ENCODE assay signal across 18 cellular contexts in genomic region chr3:20912406-20912805, GRCh38.
"Had no signal": no experiment of that assay in that cellular context is flagged by ENCODE, and none has a peak within 500 bp of the region (broad histone marks: within the 10 kb centered on the region; RNA-seq: fewer than 3 reads in every experiment).

No MANE protein-coding gene starts in this region.

- H3K4me3 ChIP-seq: SJSA1, SK-N-MC had no signal

- DNase-seq: KBM-7, NCI-H1092, NCI-H1105 treated with DMSO at 0.1 percent for 48 hours, NCI-H1417 treated with DMSO at 0.1 percent for 48 hours, NCI-H146, NCI-H1694 treated with DMSO at 0.1 percent for 48 hours, NCI-H1930, NCI-H2081, NCI-H2107, NCI-H2227 treated with DMSO at 0.1 percent for 48 hours, NCI-H524, NCI-H526 treated with DMSO at 0.1 percent for 48 hours, NCI-H774, Right ventricle myocardium superior, RPMI8226, SIG-M5 had no signal

- H3K36me3 ChIP-seq: SJSA1 had no signal

- H3K4me1 ChIP-seq: SJSA1 had no signal

- H3K27me3 ChIP-seq: SJSA1 had no signal

- H3K27ac ChIP-seq: SJSA1, SK-N-MC had no signal
